In genomic region chr16:11276880-11277593, GRCh38 we compare ENCODE assay signal across 30 cellular contexts. TPM values are rescaled to one million over a fixed set of nuclear protein-coding genes. Genes with fewer than 3 reads are reported as not detected.
"Had no signal": no experiment of that assay in that cellular context is flagged by ENCODE, and none has a peak within 500 bp of the region (broad histone marks: within the 10 kb centered on the region; RNA-seq: fewer than 3 reads in every experiment).

No MANE protein-coding gene starts in this region.

- H3K9me3 ChIP-seq: ascending aorta, body of pancreas, MG63, Peyer's patch, SJCRH30, SK-N-SH had no signal

- ATAC-seq: activated CD4-positive, alpha-beta T cell treated with anti-CD3 and anti-CD28 coated beads for 36 hours; activated CD8-positive, alpha-beta T cell treated with anti-CD3 and anti-CD28 coated beads for 36 hours; activated T-cell treated with anti-CD3 and anti-CD28 coated beads, Interleukin-2, amount 50 U/mL, for 72 hours; body of pancreas had no signal

- H3K4me1 ChIP-seq: ascending aorta, body of pancreas, Peyer's patch had no signal

- H3K9me3 Mint-ChIP-seq: activated CD8-positive, alpha-beta T cell treated with anti-CD3 and anti-CD28 coated beads for 36 hours; activated T-cell treated with anti-CD3 and anti-CD28 coated beads, Interleukin-2, amount 50 U/mL, for 72 hours; activated T-helper 2 cell treated with anti-CD3 and anti-CD28 coated beads, Interferon-gamma antibody, Interleukin-2, Interleukin-4, amounts not matched to agents 10 μg/mL and 5 μg/mL and 100 μg/mL, durations not matched to agents 14 hours and 24 hours and 36 hours had no signal

- DNase-seq: activated CD4-positive, alpha-beta T cell treated with anti-CD3 and anti-CD28 coated beads for 36 hours; activated CD8-positive, alpha-beta memory T cell treated with anti-CD3 and anti-CD28 coated beads, Interleukin-2, amount 50 U/mL, for 4 hours; activated CD8-positive, alpha-beta T cell treated with anti-CD3 and anti-CD28 coated beads for 36 hours; activated gamma-delta T cell treated with Interleukin-2 at 50 U/mL for 16 hours; activated naive CD4-positive, alpha-beta T cell treated with anti-CD3 and anti-CD28 coated beads, Interleukin-2, amount 50 U/mL, for 16 hours; activated T-cell treated with anti-CD3 and anti-CD28 coated beads, Interleukin-2, amount 50 U/mL, for 72 hours; amniotic stem cell; body of pancreas; central memory CD4-positive, alpha-beta T cell; MG63; NCI-H1092 treated with DMSO at 0.1 percent for 48 hours; NCI-H1436; NCI-H1694 treated with DMSO at 0.1 percent for 48 hours; NCI-H2081; NCI-H510A treated with DMSO at 0.1 percent for 48 hours; NCI-H69; NK-92 treated with Interleukin-12 subunit alpha and Interleukin-12 subunit beta, amount 100 ng/mL, for 24 hours; OCI-M1; Peyer's patch; Right ventricle myocardium superior; SJCRH30; SK-N-SH; T-helper 1 cell; WERI-Rb-1 had no signal

- H3K4me1 Mint-ChIP-seq: activated CD4-positive, alpha-beta T cell treated with anti-CD3 and anti-CD28 coated beads for 36 hours had no signal

- FAIRE-seq: bronchial epithelial cell had no signal

- H3K4me3 Mint-ChIP-seq: activated CD4-positive, alpha-beta T cell treated with anti-CD3 and anti-CD28 coated beads for 36 hours; activated CD8-positive, alpha-beta T cell treated with anti-CD3 and anti-CD28 coated beads for 36 hours; activated T-cell treated with anti-CD3 and anti-CD28 coated beads, Interleukin-2, amount 50 U/mL, for 72 hours had no signal

- H3K27ac Mint-ChIP-seq: activated CD4-positive, alpha-beta T cell treated with anti-CD3 and anti-CD28 coated beads for 36 hours; activated CD8-positive, alpha-beta T cell treated with anti-CD3 and anti-CD28 coated beads for 36 hours; activated T-cell treated with anti-CD3 and anti-CD28 coated beads, Interleukin-2, amount 50 U/mL, for 72 hours; activated T-helper 2 cell treated with anti-CD3 and anti-CD28 coated beads, Interferon-gamma antibody, Interleukin-2, Interleukin-4, amounts not matched to agents 10 μg/mL and 5 μg/mL and 100 μg/mL, durations not matched to agents 14 hours and 24 hours and 36 hours had no signal

- H3K27ac ChIP-seq: ascending aorta, body of pancreas, KMS-11, Peyer's patch, RWPE1, SJCRH30, WERI-Rb-1 had no signal

- H3K9ac ChIP-seq: KMS-11, SK-N-SH had no signal

- H3K4me3 ChIP-seq: ascending aorta, body of pancreas, MG63, Peyer's patch, SJCRH30 had no signal

- H3K27me3 ChIP-seq: ascending aorta, body of pancreas, MG63, Peyer's patch, SJCRH30 had no signal

- H3K27me3 Mint-ChIP-seq: activated CD4-positive, alpha-beta T cell treated with anti-CD3 and anti-CD28 coated beads for 36 hours; activated CD8-positive, alpha-beta T cell treated with anti-CD3 and anti-CD28 coated beads for 36 hours had no signal

- H3K36me3 ChIP-seq: ascending aorta, MG63, Peyer's patch, SJCRH30, WERI-Rb-1 had no signal

- H3K4me2 ChIP-seq: KMS-11, SK-N-SH had no signal

RNA-seq across cellular contexts. Expression of gene PRM2, which starts 0.8 kb away (rescaled TPM):
- total RNA-seq: activated CD4-positive, alpha-beta T cell treated with anti-CD3 and anti-CD28 coated beads for 36 hours; activated CD8-positive, alpha-beta T cell treated with anti-CD3 and anti-CD28 coated beads for 36 hours; activated T-cell treated with anti-CD3 and anti-CD28 coated beads, Interleukin-2, amount 50 U/mL, for 72 hours; activated T-helper 2 cell treated with anti-CD3 and anti-CD28 coated beads, Interferon-gamma antibody, Interleukin-2, Interleukin-4, amounts not matched to agents 10 μg/mL and 5 μg/mL and 100 μg/mL, durations not matched to agents 14 hours and 24 hours and 36 hours; ascending aorta; body of pancreas; bronchial epithelial cell; Peyer's patch; Right ventricle myocardium superior; SJCRH30; T-helper 2 cell treated with Interferon-gamma antibody and Interleukin-4, amounts not matched to agents 100 ng/mL and 5 ng/mL, for 36 hours had no signal
- polyA plus RNA-seq: SK-N-SH had no signal

RNA-seq across cellular contexts. Expression of gene PRM3, which starts 3.6 kb away (rescaled TPM):
- total RNA-seq: activated CD4-positive, alpha-beta T cell treated with anti-CD3 and anti-CD28 coated beads for 36 hours; activated CD8-positive, alpha-beta T cell treated with anti-CD3 and anti-CD28 coated beads for 36 hours; activated T-cell treated with anti-CD3 and anti-CD28 coated beads, Interleukin-2, amount 50 U/mL, for 72 hours; activated T-helper 2 cell treated with anti-CD3 and anti-CD28 coated beads, Interferon-gamma antibody, Interleukin-2, Interleukin-4, amounts not matched to agents 10 μg/mL and 5 μg/mL and 100 μg/mL, durations not matched to agents 14 hours and 24 hours and 36 hours; ascending aorta; body of pancreas; bronchial epithelial cell; Peyer's patch; Right ventricle myocardium superior; SJCRH30; T-helper 2 cell treated with Interferon-gamma antibody and Interleukin-4, amounts not matched to agents 100 ng/mL and 5 ng/mL, for 36 hours had no signal
- polyA plus RNA-seq: SK-N-SH had no signal

RNA-seq across cellular contexts. Expression of gene PRM1, which starts 4.1 kb away (rescaled TPM):
- total RNA-seq: activated CD4-positive, alpha-beta T cell treated with anti-CD3 and anti-CD28 coated beads for 36 hours; activated CD8-positive, alpha-beta T cell treated with anti-CD3 and anti-CD28 coated beads for 36 hours; activated T-cell treated with anti-CD3 and anti-CD28 coated beads, Interleukin-2, amount 50 U/mL, for 72 hours; activated T-helper 2 cell treated with anti-CD3 and anti-CD28 coated beads, Interferon-gamma antibody, Interleukin-2, Interleukin-4, amounts not matched to agents 10 μg/mL and 5 μg/mL and 100 μg/mL, durations not matched to agents 14 hours and 24 hours and 36 hours; ascending aorta; body of pancreas; bronchial epithelial cell; Peyer's patch; Right ventricle myocardium superior; SJCRH30; T-helper 2 cell treated with Interferon-gamma antibody and Interleukin-4, amounts not matched to agents 100 ng/mL and 5 ng/mL, for 36 hours had no signal
- polyA plus RNA-seq: SK-N-SH had no signal

RNA-seq across cellular contexts. Expression of gene TNP2, which starts 7.9 kb away (rescaled TPM):
- total RNA-seq: activated CD4-positive, alpha-beta T cell treated with anti-CD3 and anti-CD28 coated beads for 36 hours; activated CD8-positive, alpha-beta T cell treated with anti-CD3 and anti-CD28 coated beads for 36 hours; activated T-cell treated with anti-CD3 and anti-CD28 coated beads, Interleukin-2, amount 50 U/mL, for 72 hours; activated T-helper 2 cell treated with anti-CD3 and anti-CD28 coated beads, Interferon-gamma antibody, Interleukin-2, Interleukin-4, amounts not matched to agents 10 μg/mL and 5 μg/mL and 100 μg/mL, durations not matched to agents 14 hours and 24 hours and 36 hours; ascending aorta; body of pancreas; bronchial epithelial cell; Peyer's patch; Right ventricle myocardium superior; SJCRH30; T-helper 2 cell treated with Interferon-gamma antibody and Interleukin-4, amounts not matched to agents 100 ng/mL and 5 ng/mL, for 36 hours had no signal
- polyA plus RNA-seq: SK-N-SH had no signal
